Comparison of ENCODE assay signal across 1 cellular context in genomic region chr3:52532517-52532837, GRCh38.
TF ChIP-seq lines count a peak whose summit lies in the region.

No MANE protein-coding gene starts in this region.

TF ChIP-seq in H1, 55 proteins besides CTCF, POLR2A, EP300 and RAD21:
- TF ChIP-seq TAF1 (IDR thresholded peaks at IDR 0.05; ENCODE audit: low read depth, low read length) = no peak
- TF ChIP-seq SP1 (IDR thresholded peaks at IDR 0.05; ENCODE audit: low read depth, low read length) = no peak
- TF ChIP-seq CHD7 (IDR thresholded peaks at IDR 0.05; ENCODE audit: insufficient replicate concordance, low read length) = no peak
- TF ChIP-seq ASH2L (IDR thresholded peaks at IDR 0.05; ENCODE audit: low read length) = no peak
- TF ChIP-seq SUZ12 (IDR thresholded peaks at IDR 0.05; ENCODE audit: low read length) = no peak
- no peak for TF ChIP-seq PHF8 (conservative IDR thresholded peaks at IDR 0.05; ENCODE audit: low read depth, low read length)
- TF ChIP-seq ZNF274 (IDR thresholded peaks at IDR 0.05; ENCODE audit: borderline replicate concordance, extremely low read depth, low read length) = no peak
- no peak for TF ChIP-seq YY1 (IDR thresholded peaks at IDR 0.05; ENCODE audit: low read depth, low read length)
- no peak for TF ChIP-seq KDM4A (IDR thresholded peaks at IDR 0.05; ENCODE audit: low read depth, low read length, severe bottlenecking)
- TF ChIP-seq KDM5A (IDR thresholded peaks at IDR 0.05; ENCODE audit: low read length) = no peak
TF ChIP-seq in H1: peak in this region for 0.
